In genomic region chr4:6302869-6303268, GRCh38 we compare ENCODE assay signal across 9 cellular contexts.
"Had no signal": no experiment of that assay in that cellular context is flagged by ENCODE, and none has a peak within 500 bp of the region (broad histone marks: within the 10 kb centered on the region; RNA-seq: fewer than 3 reads in every experiment).

No MANE protein-coding gene starts in this region.

- H3K9ac ChIP-seq: GM23248 had no signal

- H3K27ac ChIP-seq: GM23248, HL-60 had no signal

- H3K9me3 Mint-ChIP-seq: HFFc6, IgD-negative memory B cell had no signal

- H3K27me3 Mint-ChIP-seq: IgD-negative memory B cell had no signal

- ATAC-seq: HCT116, HepG2 had no signal

- H3K4me1 ChIP-seq: HAP-1 had no signal

- H3K9me3 ChIP-seq: HAP-1 had no signal

- H3K36me3 ChIP-seq: HAP-1 had no signal

- H3K4me3 Mint-ChIP-seq: HFFc6 had no signal

- H2AFZ ChIP-seq: GM23248 had no signal

- H3K4me3 ChIP-seq: GM23248, HAP-1 had no signal

- DNase-seq: GM23248, GOT3, H7, HFFc6 had no signal

- FAIRE-seq: HepG2 had no signal

- H3K27ac Mint-ChIP-seq: HFFc6, IgD-negative memory B cell had no signal
